ENCODE assay signal across 1 cellular context in the genomic region with DNA sequence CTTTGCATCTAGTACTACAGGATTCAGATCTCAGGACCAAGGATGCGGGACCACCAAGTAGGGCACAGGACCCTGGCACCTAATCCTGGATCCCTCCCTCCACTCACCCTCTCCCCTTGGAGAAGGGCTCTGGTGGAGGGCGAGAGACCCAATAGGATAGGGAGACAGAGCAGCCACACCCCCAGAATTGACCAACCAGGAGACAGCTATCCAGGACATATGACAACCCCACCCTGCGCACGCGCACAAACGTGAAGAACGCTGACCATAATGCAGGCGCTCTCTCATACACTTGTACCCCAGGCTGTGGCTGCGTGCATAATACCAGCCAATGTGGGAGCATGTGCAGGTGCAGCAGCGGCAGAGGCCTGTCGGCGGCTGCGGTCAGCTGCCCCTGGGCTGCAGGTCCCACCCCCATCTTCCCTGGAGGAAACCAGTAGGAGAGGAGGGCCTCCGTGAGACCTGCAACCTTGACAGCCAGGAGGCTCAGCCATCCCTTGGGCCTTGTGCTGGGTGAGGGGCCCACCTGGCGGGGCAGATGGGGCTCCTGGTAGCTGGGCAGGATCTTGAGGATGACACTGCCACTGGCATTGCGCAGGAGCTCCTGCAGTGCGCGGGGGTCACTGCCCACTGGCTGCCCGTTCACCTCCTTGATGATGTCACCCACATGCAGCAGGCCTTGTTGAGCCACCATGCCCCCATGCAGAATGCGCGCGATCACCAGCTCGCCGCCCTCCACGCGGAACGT.
TF ChIP-seq lines count a peak whose summit lies in the region.

No MANE protein-coding gene starts in this region.

TF ChIP-seq in HepG2, 621 proteins besides CTCF, POLR2A, EP300 and RAD21:
- peak; percentile 35; the same call in 1 of the 2 replicates for TF ChIP-seq ATF7 (IDR thresholded peaks at IDR 0.05)
- no peak for TF ChIP-seq ATF7 (CRISPR knock-in tag; IDR thresholded peaks at IDR 0.05)
- TF ChIP-seq TOE1 (CRISPR knock-in tag; IDR thresholded peaks at IDR 0.05): no peak
